ENCODE assay signal across 1 cellular context in the genomic region with DNA sequence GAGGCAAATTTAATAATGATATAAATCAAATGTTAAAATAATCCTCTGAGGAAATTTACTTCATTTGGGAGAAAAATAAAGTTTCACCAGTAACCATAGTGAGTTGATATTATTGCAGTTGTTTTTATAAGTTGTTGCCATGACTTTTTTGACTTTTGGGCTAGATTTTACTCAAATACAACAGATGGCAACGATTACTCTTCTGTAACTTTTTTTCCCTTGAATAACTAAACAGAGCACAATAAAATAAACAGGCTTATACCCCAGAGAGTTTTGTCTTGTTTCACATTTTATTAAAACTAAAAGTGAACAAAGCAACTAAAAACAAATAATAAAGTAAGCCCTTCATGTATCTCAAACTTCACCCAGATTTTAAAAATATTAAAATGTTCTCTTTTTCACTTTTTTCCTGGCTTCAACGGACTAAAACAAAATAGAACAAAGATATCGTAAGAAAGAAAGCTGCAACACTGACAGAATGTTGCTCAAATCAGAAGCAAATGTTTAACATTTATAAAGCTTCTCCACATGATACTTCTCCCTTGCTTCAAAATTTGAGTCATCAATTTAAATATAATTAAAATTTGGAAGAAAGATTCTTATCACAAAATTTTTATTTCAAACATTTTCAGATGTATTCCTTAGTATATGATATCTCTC.
TF ChIP-seq lines count a peak whose summit lies in the region.

No MANE protein-coding gene starts in this region.

TF ChIP-seq in GM23338, 12 proteins besides CTCF, POLR2A, EP300 and RAD21 (continued from another document):
- TF ChIP-seq, protein P1, sequence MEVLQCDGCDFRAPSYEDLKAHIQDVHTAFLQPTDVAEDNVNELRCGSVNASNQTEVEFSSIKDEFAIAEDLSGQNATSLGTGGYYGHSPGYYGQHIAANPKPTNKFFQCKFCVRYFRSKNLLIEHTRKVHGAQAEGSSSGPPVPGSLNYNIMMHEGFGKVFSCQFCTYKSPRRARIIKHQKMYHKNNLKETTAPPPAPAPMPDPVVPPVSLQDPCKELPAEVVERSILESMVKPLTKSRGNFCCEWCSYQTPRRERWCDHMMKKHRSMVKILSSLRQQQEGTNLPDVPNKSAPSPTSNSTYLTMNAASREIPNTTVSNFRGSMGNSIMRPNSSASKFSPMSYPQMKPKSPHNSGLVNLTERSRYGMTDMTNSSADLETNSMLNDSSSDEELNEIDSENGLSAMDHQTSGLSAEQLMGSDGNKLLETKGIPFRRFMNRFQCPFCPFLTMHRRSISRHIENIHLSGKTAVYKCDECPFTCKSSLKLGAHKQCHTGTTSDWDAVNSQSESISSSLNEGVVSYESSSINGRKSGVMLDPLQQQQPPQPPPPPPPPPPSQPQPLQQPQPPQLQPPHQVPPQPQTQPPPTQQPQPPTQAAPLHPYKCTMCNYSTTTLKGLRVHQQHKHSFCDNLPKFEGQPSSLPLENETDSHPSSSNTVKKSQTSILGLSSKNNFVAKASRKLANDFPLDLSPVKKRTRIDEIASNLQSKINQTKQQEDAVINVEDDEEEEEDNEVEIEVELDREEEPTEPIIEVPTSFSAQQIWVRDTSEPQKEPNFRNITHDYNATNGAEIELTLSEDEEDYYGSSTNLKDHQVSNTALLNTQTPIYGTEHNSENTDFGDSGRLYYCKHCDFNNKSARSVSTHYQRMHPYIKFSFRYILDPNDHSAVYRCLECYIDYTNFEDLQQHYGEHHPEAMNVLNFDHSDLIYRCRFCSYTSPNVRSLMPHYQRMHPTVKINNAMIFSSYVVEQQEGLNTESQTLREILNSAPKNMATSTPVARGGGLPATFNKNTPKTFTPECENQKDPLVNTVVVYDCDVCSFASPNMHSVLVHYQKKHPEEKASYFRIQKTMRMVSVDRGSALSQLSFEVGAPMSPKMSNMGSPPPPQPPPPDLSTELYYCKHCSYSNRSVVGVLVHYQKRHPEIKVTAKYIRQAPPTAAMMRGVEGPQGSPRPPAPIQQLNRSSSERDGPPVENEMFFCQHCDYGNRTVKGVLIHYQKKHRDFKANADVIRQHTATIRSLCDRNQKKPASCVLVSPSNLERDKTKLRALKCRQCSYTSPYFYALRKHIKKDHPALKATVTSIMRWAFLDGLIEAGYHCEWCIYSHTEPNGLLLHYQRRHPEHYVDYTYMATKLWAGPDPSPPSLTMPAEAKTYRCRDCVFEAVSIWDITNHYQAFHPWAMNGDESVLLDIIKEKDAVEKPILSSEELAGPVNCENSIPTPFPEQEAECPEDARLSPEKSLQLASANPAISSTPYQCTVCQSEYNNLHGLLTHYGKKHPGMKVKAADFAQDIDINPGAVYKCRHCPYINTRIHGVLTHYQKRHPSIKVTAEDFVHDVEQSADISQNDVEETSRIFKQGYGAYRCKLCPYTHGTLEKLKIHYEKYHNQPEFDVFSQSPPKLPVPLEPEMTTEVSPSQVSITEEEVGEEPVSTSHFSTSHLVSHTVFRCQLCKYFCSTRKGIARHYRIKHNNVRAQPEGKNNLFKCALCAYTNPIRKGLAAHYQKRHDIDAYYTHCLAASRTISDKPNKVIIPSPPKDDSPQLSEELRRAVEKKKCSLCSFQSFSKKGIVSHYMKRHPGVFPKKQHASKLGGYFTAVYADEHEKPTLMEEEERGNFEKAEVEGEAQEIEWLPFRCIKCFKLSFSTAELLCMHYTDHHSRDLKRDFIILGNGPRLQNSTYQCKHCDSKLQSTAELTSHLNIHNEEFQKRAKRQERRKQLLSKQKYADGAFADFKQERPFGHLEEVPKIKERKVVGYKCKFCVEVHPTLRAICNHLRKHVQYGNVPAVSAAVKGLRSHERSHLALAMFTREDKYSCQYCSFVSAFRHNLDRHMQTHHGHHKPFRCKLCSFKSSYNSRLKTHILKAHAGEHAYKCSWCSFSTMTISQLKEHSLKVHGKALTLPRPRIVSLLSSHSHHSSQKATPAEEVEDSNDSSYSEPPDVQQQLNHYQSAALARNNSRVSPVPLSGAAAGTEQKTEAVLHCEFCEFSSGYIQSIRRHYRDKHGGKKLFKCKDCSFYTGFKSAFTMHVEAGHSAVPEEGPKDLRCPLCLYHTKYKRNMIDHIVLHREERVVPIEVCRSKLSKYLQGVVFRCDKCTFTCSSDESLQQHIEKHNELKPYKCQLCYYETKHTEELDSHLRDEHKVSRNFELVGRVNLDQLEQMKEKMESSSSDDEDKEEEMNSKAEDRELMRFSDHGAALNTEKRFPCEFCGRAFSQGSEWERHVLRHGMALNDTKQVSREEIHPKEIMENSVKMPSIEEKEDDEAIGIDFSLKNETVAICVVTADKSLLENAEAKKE (CRISPR knock-in tag; IDR thresholded peaks at IDR 0.05), result no peak
- no peak for TF ChIP-seq ZNF114 (CRISPR knock-in tag; IDR thresholded peaks at IDR 0.05)
- no peak for TF ChIP-seq ZNF331 (CRISPR knock-in tag; IDR thresholded peaks at IDR 0.05; ENCODE audit: low read depth)
- TF ChIP-seq EZH2phosphoT487 (IDR thresholded peaks at IDR 0.05; ENCODE audit: unreplicated experiment), result no peak
- TF ChIP-seq, protein P2, sequence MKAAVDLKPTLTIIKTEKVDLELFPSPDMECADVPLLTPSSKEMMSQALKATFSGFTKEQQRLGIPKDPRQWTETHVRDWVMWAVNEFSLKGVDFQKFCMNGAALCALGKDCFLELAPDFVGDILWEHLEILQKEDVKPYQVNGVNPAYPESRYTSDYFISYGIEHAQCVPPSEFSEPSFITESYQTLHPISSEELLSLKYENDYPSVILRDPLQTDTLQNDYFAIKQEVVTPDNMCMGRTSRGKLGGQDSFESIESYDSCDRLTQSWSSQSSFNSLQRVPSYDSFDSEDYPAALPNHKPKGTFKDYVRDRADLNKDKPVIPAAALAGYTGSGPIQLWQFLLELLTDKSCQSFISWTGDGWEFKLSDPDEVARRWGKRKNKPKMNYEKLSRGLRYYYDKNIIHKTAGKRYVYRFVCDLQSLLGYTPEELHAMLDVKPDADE (IDR thresholded peaks at IDR 0.05), result no peak
- no peak for TF ChIP-seq JUNB (IDR thresholded peaks at IDR 0.05; ENCODE audit: unreplicated experiment)
- TF ChIP-seq POLR2AphosphoS5 (IDR thresholded peaks at IDR 0.05; ENCODE audit: low read depth), result no peak
- TF ChIP-seq, protein P3, sequence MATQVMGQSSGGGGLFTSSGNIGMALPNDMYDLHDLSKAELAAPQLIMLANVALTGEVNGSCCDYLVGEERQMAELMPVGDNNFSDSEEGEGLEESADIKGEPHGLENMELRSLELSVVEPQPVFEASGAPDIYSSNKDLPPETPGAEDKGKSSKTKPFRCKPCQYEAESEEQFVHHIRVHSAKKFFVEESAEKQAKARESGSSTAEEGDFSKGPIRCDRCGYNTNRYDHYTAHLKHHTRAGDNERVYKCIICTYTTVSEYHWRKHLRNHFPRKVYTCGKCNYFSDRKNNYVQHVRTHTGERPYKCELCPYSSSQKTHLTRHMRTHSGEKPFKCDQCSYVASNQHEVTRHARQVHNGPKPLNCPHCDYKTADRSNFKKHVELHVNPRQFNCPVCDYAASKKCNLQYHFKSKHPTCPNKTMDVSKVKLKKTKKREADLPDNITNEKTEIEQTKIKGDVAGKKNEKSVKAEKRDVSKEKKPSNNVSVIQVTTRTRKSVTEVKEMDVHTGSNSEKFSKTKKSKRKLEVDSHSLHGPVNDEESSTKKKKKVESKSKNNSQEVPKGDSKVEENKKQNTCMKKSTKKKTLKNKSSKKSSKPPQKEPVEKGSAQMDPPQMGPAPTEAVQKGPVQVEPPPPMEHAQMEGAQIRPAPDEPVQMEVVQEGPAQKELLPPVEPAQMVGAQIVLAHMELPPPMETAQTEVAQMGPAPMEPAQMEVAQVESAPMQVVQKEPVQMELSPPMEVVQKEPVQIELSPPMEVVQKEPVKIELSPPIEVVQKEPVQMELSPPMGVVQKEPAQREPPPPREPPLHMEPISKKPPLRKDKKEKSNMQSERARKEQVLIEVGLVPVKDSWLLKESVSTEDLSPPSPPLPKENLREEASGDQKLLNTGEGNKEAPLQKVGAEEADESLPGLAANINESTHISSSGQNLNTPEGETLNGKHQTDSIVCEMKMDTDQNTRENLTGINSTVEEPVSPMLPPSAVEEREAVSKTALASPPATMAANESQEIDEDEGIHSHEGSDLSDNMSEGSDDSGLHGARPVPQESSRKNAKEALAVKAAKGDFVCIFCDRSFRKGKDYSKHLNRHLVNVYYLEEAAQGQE (IDR thresholded peaks at IDR 0.05; ENCODE audit: unreplicated experiment), result no peak
- no peak for TF ChIP-seq EZH2 (IDR thresholded peaks at IDR 0.05; ENCODE audit: low read depth, unreplicated experiment)
- no peak for TF ChIP-seq CREB1 (CRISPR knock-in tag; IDR thresholded peaks at IDR 0.05; ENCODE audit: low read depth)
- TF ChIP-seq NANOG (IDR thresholded peaks at IDR 0.05; ENCODE audit: borderline replicate concordance), result no peak
